8 cellular contexts compared by ENCODE assay signal in genomic region chr2:17754773-17755425, GRCh38. TPM values are rescaled to one million over a fixed set of nuclear protein-coding genes. Genes with fewer than 3 reads are reported as not detected.
DNase-seq lines count a peak whose midpoint lies in the region; ATAC-seq, FAIRE-seq and TF ChIP-seq lines count a peak whose summit lies in the region.

No MANE protein-coding gene starts in this region.

- H3K27ac Mint-ChIP-seq in naive B cell, result peak overlapping the region; percentile 89 to 99 (median 98)

- H3K4me3 ChIP-seq in MG63 (peak overlapping the region; percentile 91), bronchial epithelial cell (ENCODE audit: low read depth, low read length) (peak overlapping the region; percentile 93)

- H3K36me3 Mint-ChIP-seq in naive B cell, result no peaks in the 10 kb centered on the region

- H3K9me3 Mint-ChIP-seq in naive B cell, result no peaks in the 10 kb centered on the region

- ATAC-seq in naive B cell (ENCODE audit: low read depth in 2 of 2) (no peak), GM19395 (IDR thresholded peaks at IDR 0.05; ENCODE audit: unreplicated experiment) (no peak), HG02759 (IDR thresholded peaks at IDR 0.05; ENCODE audit: unreplicated experiment) (no peak)

- H3K9me3 ChIP-seq in MG63, result no peaks in the 10 kb centered on the region

- no peak for FAIRE-seq in bronchial epithelial cell (lab: Jason Lieb, UNC)

- H3K36me3 ChIP-seq in MG63 (no peaks in the 10 kb centered on the region), bronchial epithelial cell (ENCODE audit: control insufficient read depth, insufficient read depth, low read length) (no peaks in the 10 kb centered on the region)

- no peaks in the 10 kb centered on the region for H3K27me3 Mint-ChIP-seq in naive B cell

- H3K4me1 Mint-ChIP-seq in naive B cell, result peaks cover 13 to 40% (median 33%) of the 10 kb centered on the region in 3 donors

- TF ChIP-seq CTCF in bronchial epithelial cell (IDR thresholded peaks at IDR 0.05; ENCODE audit: insufficient read depth, low read length, severe bottlenecking), result no peak

- peak; percentile 14 for DNase-seq in Daoy (ENCODE audit: low read depth)
- DNase-seq in MG63, result no peak
- no peak for DNase-seq in bronchial epithelial cell (ENCODE audit: low read depth)
- no peak for DNase-seq in naive B cell
- no peak for DNase-seq in effector CD4-positive, alpha-beta T cell
- no peak for DNase-seq in NCI-H2081 treated with DMSO at 0.1 percent for 48 hours (lab: John Stamatoyannopoulos, UW)

- H3K27me3 ChIP-seq in MG63 (no peaks in the 10 kb centered on the region), bronchial epithelial cell (ENCODE audit: control insufficient read depth, insufficient read depth, low read length) (no peaks in the 10 kb centered on the region)

- H3K4me3 Mint-ChIP-seq in naive B cell, result peak overlapping the region; percentile 84 to 97 (median 96)

RNA-seq across cellular contexts. Expression of gene GEN1, which starts 1.0 kb away (rescaled TPM):
- total RNA-seq in Daoy (2014; rRNA removed; shearing (Covaris generic)), result 12.4 and 33.0 TPM in 2 replicates
- total RNA-seq in MG63 (2014; rRNA removed; shearing (Covaris generic); ENCODE audit: low replicate concordance), result 8.3 and 49.4 TPM in 2 replicates
- total RNA-seq in bronchial epithelial cell, result 2.6 and 2.7 TPM in 2 replicates
- 1 to 10 TPM; 1.3 to 6.2 (median 4.6) TPM for polyA plus RNA-seq in naive B cell (ENCODE audit: low read depth in 6 of 6)

RNA-seq across cellular contexts. Expression of gene SMC6, which starts 1.3 kb away (rescaled TPM):
- 36.5 and 46.7 TPM in 2 replicates for total RNA-seq in Daoy (2014; rRNA removed; shearing (Covaris generic))
- total RNA-seq in MG63 (2014; rRNA removed; shearing (Covaris generic); ENCODE audit: low replicate concordance), result 11.4 and 24.6 TPM in 2 replicates
- 20.5 and 23.0 TPM in 2 replicates for total RNA-seq in bronchial epithelial cell
- polyA plus RNA-seq in naive B cell (ENCODE audit: low read depth in 6 of 6), result 10 to 100 TPM; 34.4 to 64.8 (median 45.1) TPM
